In the genomic region with DNA sequence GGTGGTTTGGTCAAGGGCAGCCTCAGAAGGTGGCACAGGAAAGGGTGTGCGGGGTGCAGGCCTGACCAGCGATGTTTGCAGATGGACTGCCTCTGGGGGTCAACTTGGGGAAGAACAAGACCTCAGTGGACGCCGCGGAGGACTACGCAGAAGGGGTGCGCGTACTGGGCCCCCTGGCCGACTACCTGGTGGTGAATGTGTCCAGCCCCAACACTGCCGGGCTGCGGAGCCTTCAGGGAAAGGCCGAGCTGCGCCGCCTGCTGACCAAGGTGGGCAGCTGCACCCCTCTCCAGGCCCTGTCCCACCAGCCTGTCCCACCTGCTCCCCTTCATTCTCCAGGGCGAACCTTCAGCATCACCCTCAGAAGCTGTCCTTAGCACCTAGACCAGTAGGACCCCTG, we compare ENCODE assay signal across 2 cellular contexts.
TF ChIP-seq lines count a peak whose summit lies in the region.

No MANE protein-coding gene starts in this region.

TF ChIP-seq in HEK293T, 16 proteins besides CTCF, POLR2A, EP300 and RAD21:
- no peak for TF ChIP-seq NFRKB (IDR thresholded peaks at IDR 0.05)
- no peak for TF ChIP-seq PKNOX1 (IDR thresholded peaks at IDR 0.05)
- no peak for TF ChIP-seq L3MBTL2 (conservative IDR thresholded peaks at IDR 0.05)

TF ChIP-seq in endothelial cell of umbilical vein, 7 proteins besides CTCF, POLR2A, EP300 and RAD21:
- TF ChIP-seq JUN (IDR thresholded peaks at IDR 0.05; ENCODE audit: borderline replicate concordance, insufficient read depth, insufficient read length, low read depth) (no peak), GATA2 (IDR thresholded peaks at IDR 0.05; ENCODE audit: insufficient read depth, insufficient read length, low read depth, low read length) (no peak), MYC (IDR thresholded peaks at IDR 0.05; ENCODE audit: low read depth, low read length) (no peak), EZH2 (IDR thresholded peaks at IDR 0.05; ENCODE audit: borderline replicate concordance, low read depth, low read length, severe bottlenecking) (no peak), FOS (IDR thresholded peaks at IDR 0.05; ENCODE audit: borderline replicate concordance, insufficient read depth, low read length) (no peak), POLR2AphosphoS5 (IDR thresholded peaks at IDR 0.05; ENCODE audit: insufficient read depth, low read depth, low read length) (no peak)
- TF ChIP-seq, protein P1, sequence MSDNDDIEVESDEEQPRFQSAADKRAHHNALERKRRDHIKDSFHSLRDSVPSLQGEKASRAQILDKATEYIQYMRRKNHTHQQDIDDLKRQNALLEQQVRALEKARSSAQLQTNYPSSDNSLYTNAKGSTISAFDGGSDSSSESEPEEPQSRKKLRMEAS (IDR thresholded peaks at IDR 0.05; ENCODE audit: insufficient read depth, insufficient read length), result no peak
